14 cellular contexts compared by ENCODE assay signal in the genomic region with DNA sequence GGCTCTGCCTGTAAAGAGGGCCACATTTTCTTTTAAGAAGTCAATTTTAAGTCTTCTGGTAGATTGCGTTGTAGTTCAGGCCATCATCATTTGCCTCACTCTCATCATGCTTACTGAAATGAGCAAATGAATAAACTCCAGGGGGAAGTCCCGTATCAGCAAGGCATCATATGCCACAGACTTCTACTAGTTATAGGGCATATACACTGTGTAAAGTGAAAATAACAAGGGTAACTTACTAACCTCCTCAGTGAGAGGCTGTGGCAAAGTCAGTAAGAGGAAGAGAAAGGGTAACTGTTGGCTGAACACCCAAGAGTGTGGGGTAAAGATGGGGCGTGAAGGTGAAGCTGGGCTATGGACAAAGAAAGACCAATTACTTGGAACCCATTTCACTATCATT.
DNase-seq lines count a peak whose midpoint lies in the region; ATAC-seq, FAIRE-seq and TF ChIP-seq lines count a peak whose summit lies in the region.
"Had no signal": no experiment of that assay in that cellular context is flagged by ENCODE, and none has a peak within 500 bp of the region (broad histone marks: within the 10 kb centered on the region; RNA-seq: fewer than 3 reads in every experiment).

No MANE protein-coding gene starts in this region.

- peak overlapping the region; percentile 19 for H3K4me3 ChIP-seq in OCI-LY3 (ENCODE audit: low read length)
- H3K4me3 ChIP-seq in small intestine (ENCODE audit: low read depth in 1 of 2, low read length in 2 of 2) = no peak overlapping the region
- H3K4me3 ChIP-seq in upper lobe of left lung = no peak overlapping the region
- H3K4me3 ChIP-seq: coronary artery had no signal

- no peak for TF ChIP-seq EP300 in upper lobe of left lung (IDR thresholded peaks at IDR 0.05)

- peak; percentile 97 for ATAC-seq in GM18520 (IDR thresholded peaks at IDR 0.05; ENCODE audit: unreplicated experiment)
- ATAC-seq in GM21515 (IDR thresholded peaks at IDR 0.05; ENCODE audit: unreplicated experiment) = peak; percentile 71
- ATAC-seq in HG03025 (IDR thresholded peaks at IDR 0.05; ENCODE audit: low FRiP score, unreplicated experiment) = peak; percentile 98
- no peak for ATAC-seq in upper lobe of left lung (ENCODE audit: low FRiP score in 2 of 2)

- peak overlapping the region; percentile 26 for H3K9ac ChIP-seq in OCI-LY3 (ENCODE audit: low read length)
- H3K9ac ChIP-seq: parathyroid adenoma had no signal

- TF ChIP-seq CTCF in OCI-LY3 (IDR thresholded peaks at IDR 0.05; ENCODE audit: low read depth, low read length) = no peak
- TF ChIP-seq CTCF in upper lobe of left lung (IDR thresholded peaks at IDR 0.05) = no peak

- no peak for TF ChIP-seq POLR2A in upper lobe of left lung (IDR thresholded peaks at IDR 0.05)

- peak overlapping the region; percentile 95 for H2AFZ ChIP-seq in OCI-LY3 (ENCODE audit: low read depth, low read length)
- H2AFZ ChIP-seq: parathyroid adenoma had no signal

- H4K20me1 ChIP-seq in OCI-LY3 (ENCODE audit: insufficient read depth, low read length) = no peaks in the 10 kb centered on the region

- H3K27ac ChIP-seq in OCI-LY3 (ENCODE audit: low read length) = peak overlapping the region; percentile 67
- H3K27ac ChIP-seq in small intestine (ENCODE audit: low read depth in 1 of 2, low read length in 1 of 2) = no peak overlapping the region
- no peak overlapping the region for H3K27ac ChIP-seq in upper lobe of left lung
- H3K27ac ChIP-seq: coronary artery, parathyroid adenoma had no signal

- no peak for FAIRE-seq in small intestine (lab: Jason Lieb, UNC)

- peak overlapping the region; percentile 52 for H3K4me2 ChIP-seq in OCI-LY3 (ENCODE audit: low read length)

- no peaks in the 10 kb centered on the region for H3K36me3 ChIP-seq in OCI-LY3 (replicated peaks; ENCODE audit: low read depth, low read length)
- H3K36me3 ChIP-seq in small intestine (ENCODE audit: control insufficient read depth in 2 of 2, insufficient read depth in 2 of 2, low read length in 2 of 2) = no peaks in the 10 kb centered on the region
- H3K36me3 ChIP-seq in upper lobe of left lung = no peaks in the 10 kb centered on the region
- H3K36me3 ChIP-seq: BE2C had no signal

- H3K27me3 ChIP-seq in OCI-LY3 (ENCODE audit: low read depth, low read length) = no peaks in the 10 kb centered on the region
- no peaks in the 10 kb centered on the region for H3K27me3 ChIP-seq in small intestine (ENCODE audit: control insufficient read depth in 2 of 2, insufficient read depth in 2 of 2, low read length in 2 of 2)
- no peaks in the 10 kb centered on the region for H3K27me3 ChIP-seq in upper lobe of left lung
- H3K27me3 ChIP-seq: BE2C had no signal

- H3K9me3 ChIP-seq in OCI-LY3 (ENCODE audit: insufficient read depth, low read length) (no peaks in the 10 kb centered on the region), small intestine (ENCODE audit: control insufficient read depth, low read depth) (no peaks in the 10 kb centered on the region), upper lobe of left lung (no peaks in the 10 kb centered on the region)
- H3K9me3 ChIP-seq: BE2C had no signal

- no peaks in the 10 kb centered on the region for H3K79me2 ChIP-seq in OCI-LY3 (ENCODE audit: low read length)
- H3K79me2 ChIP-seq: parathyroid adenoma had no signal

- 87 to 89% (median 89%) methylated on average over 3 of the region's 3 CpGs for whole genome bisulfite sequencing in small intestine, 3 donors
- 87 to 93% methylated on average over 3 of the region's 3 CpGs for WGBS in upper lobe of left lung, 2 donors

- no peak for DNase-seq in small intestine
- DNase-seq in upper lobe of left lung = no peak
- DNase-seq in NCI-H2081 treated with DMSO at 0.1 percent for 48 hours (lab: John Stamatoyannopoulos, UW) = no peak
- no peak for DNase-seq in SIG-M5 (lab: John Stamatoyannopoulos, UW)
- DNase-seq: BE2C, GOT3, NCI-H1092, NCI-H526 had no signal

- H3K4me1 ChIP-seq in OCI-LY3 (ENCODE audit: low read length) (peaks cover 11% of the 10 kb centered on the region), small intestine (ENCODE audit: control insufficient read depth in 2 of 2, insufficient read depth in 1 of 2, low read depth in 1 of 2, low read length in 1 of 2) (no peaks in the 10 kb centered on the region), upper lobe of left lung (no peaks in the 10 kb centered on the region)
- H3K4me1 ChIP-seq: parathyroid adenoma had no signal

Comparison
In these comparisons a context has a peak if more than half of its experiments do, and no peak if none do; other contexts are left out.
1. ATAC-seq: peak in GM18520 (single experiment), GM21515 (single experiment) and HG03025 (single experiment); none in upper lobe of left lung (0 of 2).